In the genomic region with DNA sequence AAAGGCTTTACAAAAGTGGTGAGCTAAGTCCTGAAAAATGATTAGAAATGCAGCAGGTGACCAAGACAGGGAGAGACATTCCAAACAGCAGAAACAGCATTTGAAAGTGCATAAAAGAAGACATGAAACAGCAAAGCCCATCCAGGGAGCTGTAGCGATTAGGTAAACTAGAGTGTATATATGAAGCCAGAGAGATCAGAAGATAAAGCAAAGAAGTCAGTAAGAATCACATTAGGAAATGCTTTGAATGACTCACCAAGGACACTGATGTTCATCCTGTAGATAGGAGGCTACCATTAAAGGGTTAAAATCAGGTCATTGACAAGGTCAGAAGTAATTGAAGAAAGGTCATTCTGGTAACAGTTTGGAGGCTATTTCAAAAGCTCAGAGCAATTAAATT, we compare ENCODE assay signal across 19 cellular contexts. TPM values are rescaled to one million over a fixed set of nuclear protein-coding genes. Genes with fewer than 3 reads are reported as not detected.
"Had no signal": no experiment of that assay in that cellular context is flagged by ENCODE, and none has a peak within 500 bp of the region (broad histone marks: within the 10 kb centered on the region; RNA-seq: fewer than 3 reads in every experiment).

No MANE protein-coding gene starts in this region.

- H3K9me3 ChIP-seq: ascending aorta, left ventricle myocardium inferior, neutrophil, tibial artery had no signal

- ATAC-seq: activated CD4-positive, CD25-positive, alpha-beta regulatory T cell treated with anti-CD3 and anti-CD28 coated beads, Interleukin-2, amount 50 U/mL, for 24 hours; activated T-helper 17 cell treated with anti-CD3 and anti-CD28 coated beads, Interleukin-2, amount 50 U/mL, for 72 hours; esophagus mucosa; natural killer cell; stimulated activated naive B cell treated with anti-CD40 and anti-IgM and Interleukin-4, amounts not matched to agents 10 μg/mL and 1 μg/mL and 100 μg/mL, for 72 hours had no signal

- H3K27ac ChIP-seq: ascending aorta, dorsolateral prefrontal cortex, left ventricle myocardium inferior, neutrophil, tibial artery had no signal

- H3K27me3 ChIP-seq: ascending aorta, dorsolateral prefrontal cortex, neutrophil, tibial artery had no signal

- H3K4me3 ChIP-seq: ascending aorta, dorsolateral prefrontal cortex, left ventricle myocardium inferior, tibial artery had no signal

- H3K4me1 Mint-ChIP-seq: activated T-helper 17 cell treated with anti-CD3 and anti-CD28 coated beads, Interleukin-2, amount 50 U/mL, for 72 hours; natural killer cell; stimulated activated naive B cell treated with anti-CD40 and anti-IgM and Interleukin-4, amounts not matched to agents 10 μg/mL and 1 μg/mL and 100 μg/mL, for 72 hours had no signal

- H3K27ac Mint-ChIP-seq: activated T-helper 17 cell treated with anti-CD3 and anti-CD28 coated beads, Interleukin-2, amount 50 U/mL, for 72 hours; natural killer cell; stimulated activated naive B cell treated with anti-CD40 and anti-IgM and Interleukin-4, amounts not matched to agents 10 μg/mL and 1 μg/mL and 100 μg/mL, for 72 hours had no signal

- H3K9me3 Mint-ChIP-seq: activated T-helper 17 cell treated with anti-CD3 and anti-CD28 coated beads, Interleukin-2, amount 50 U/mL, for 72 hours; natural killer cell; stimulated activated naive B cell treated with anti-CD40 and anti-IgM and Interleukin-4, amounts not matched to agents 10 μg/mL and 1 μg/mL and 100 μg/mL, for 72 hours had no signal

- H3K36me3 ChIP-seq: ascending aorta, left ventricle myocardium inferior, neutrophil, tibial artery had no signal

- FAIRE-seq: endometrium had no signal

- H3K36me3 Mint-ChIP-seq: natural killer cell; stimulated activated naive B cell treated with anti-CD40 and anti-IgM and Interleukin-4, amounts not matched to agents 10 μg/mL and 1 μg/mL and 100 μg/mL, for 72 hours had no signal

- H3K27me3 Mint-ChIP-seq: stimulated activated naive B cell treated with anti-CD40 and anti-IgM and Interleukin-4, amounts not matched to agents 10 μg/mL and 1 μg/mL and 100 μg/mL, for 72 hours had no signal

- DNase-seq: activated naive CD4-positive, alpha-beta T cell treated with Interleukin-2 at 50 U/mL for 16 hours; dorsolateral prefrontal cortex; left ventricle myocardium inferior; natural killer cell; posterior cingulate gyrus; retina; stimulated activated CD4-positive, alpha-beta T cell treated with anti-CD3 and anti-CD28 coated beads, Interleukin-15, amount 100 ng/mL, for 24 hours; stimulated activated CD4-positive, alpha-beta T cell treated with anti-CD3 and anti-CD28 coated beads, Interleukin-4, amount 100 ng/mL, for 1 hour; stimulated activated naive B cell treated with anti-CD40 and anti-IgM and Interleukin-4, amounts not matched to agents 10 μg/mL and 1 μg/mL and 100 μg/mL, for 72 hours; T-helper 1 cell; T1000; tibial artery had no signal

- H3K4me3 Mint-ChIP-seq: activated T-helper 17 cell treated with anti-CD3 and anti-CD28 coated beads, Interleukin-2, amount 50 U/mL, for 72 hours; natural killer cell; stimulated activated naive B cell treated with anti-CD40 and anti-IgM and Interleukin-4, amounts not matched to agents 10 μg/mL and 1 μg/mL and 100 μg/mL, for 72 hours had no signal

RNA-seq across cellular contexts. Expression of gene VAT1L, which starts 27.6 kb away (rescaled TPM):
- total RNA-seq: activated T-helper 17 cell treated with anti-CD3 and anti-CD28 coated beads, Interleukin-2, amount 50 U/mL, for 72 hours; chondrocyte; natural killer cell had no signal

RNA-seq across cellular contexts. Expression of gene NUDT7, which starts 38.5 kb away (rescaled TPM):
- total RNA-seq: ascending aorta had no signal
